In the genomic region with DNA sequence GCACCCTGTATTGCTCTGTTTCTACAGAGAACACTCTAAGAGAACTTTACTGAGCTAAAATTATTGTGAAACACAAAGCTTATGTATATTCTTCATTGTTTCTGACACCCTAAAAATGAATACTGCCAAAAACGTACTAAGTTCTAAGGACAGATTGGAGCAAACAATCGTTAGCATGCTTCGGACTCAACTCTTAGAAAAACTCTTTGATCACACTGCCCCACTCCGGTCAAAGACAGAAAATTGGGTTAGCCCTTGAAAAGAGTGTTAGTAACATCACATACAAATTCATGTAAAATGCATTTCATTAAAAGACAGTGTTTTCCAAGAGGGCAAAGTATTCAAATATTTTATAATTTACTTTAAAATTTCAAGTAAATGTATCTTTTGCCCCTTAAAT, we compare ENCODE assay signal across 11 cellular contexts.
DNase-seq lines count a peak whose midpoint lies in the region; ATAC-seq, FAIRE-seq and TF ChIP-seq lines count a peak whose summit lies in the region.
"Had no signal": no experiment of that assay in that cellular context is flagged by ENCODE, and none has a peak within 500 bp of the region (broad histone marks: within the 10 kb centered on the region; RNA-seq: fewer than 3 reads in every experiment).

No MANE protein-coding gene starts in this region.

- CTCF ChIA-PET in activated naive CD4-positive, alpha-beta T cell treated with anti-CD3 and anti-CD28 coated beads for 36 hours (lab: Charles Lee), result no interaction called here

- peak; percentile 9 for FAIRE-seq in TTC549 (lab: Jason Lieb, UNC)

- no peaks in the 10 kb centered on the region for H3K36me3 Mint-ChIP-seq in activated naive CD4-positive, alpha-beta T cell treated with anti-CD3 and anti-CD28 coated beads for 36 hours (ENCODE audit: low read depth)
- peaks cover 3% of the 10 kb centered on the region for H3K36me3 Mint-ChIP-seq in type B pancreatic cell
- H3K36me3 Mint-ChIP-seq: stimulated activated effector memory CD8-positive, alpha-beta T cell treated with anti-CD3 and anti-CD28 coated beads, Interleukin-12 subunit alpha, Interleukin-12 subunit beta, amount 100 ng/mL, for 72 hours had no signal

- no peak for TF ChIP-seq POLR2A in erythroblast (IDR thresholded peaks at IDR 0.05; ENCODE audit: low read length)

- peak; percentile 6 for DNase-seq in activated naive CD4-positive, alpha-beta T cell treated with anti-CD3 and anti-CD28 coated beads for 36 hours
- no peak for DNase-seq in activated naive CD4-positive, alpha-beta T cell (lab: John Stamatoyannopoulos, UW)
- DNase-seq in globus pallidus (ENCODE audit: low spot score), result peak; percentile 16
- no peak for DNase-seq in type B pancreatic cell (ENCODE audit: extremely low spot score, unreplicated experiment)
- no peak for DNase-seq in erythroblast (lab: John Stamatoyannopoulos, UW)
- DNase-seq: activated CD4-positive, alpha-beta T cell treated with anti-CD3 and anti-CD28 coated beads, Interleukin-2, amount 50 U/mL, for 4 hours had no signal

- peaks cover 6% of the 10 kb centered on the region for H3K9me3 Mint-ChIP-seq in activated naive CD4-positive, alpha-beta T cell treated with anti-CD3 and anti-CD28 coated beads for 36 hours
- H3K9me3 Mint-ChIP-seq in type B pancreatic cell, result peaks cover 11% of the 10 kb centered on the region

- H3K27ac Mint-ChIP-seq in activated naive CD4-positive, alpha-beta T cell treated with anti-CD3 and anti-CD28 coated beads for 36 hours, result no peak overlapping the region
- H3K27ac Mint-ChIP-seq in type B pancreatic cell, result no peak overlapping the region
- H3K27ac Mint-ChIP-seq: stimulated activated effector memory CD8-positive, alpha-beta T cell treated with anti-CD3 and anti-CD28 coated beads, Interleukin-12 subunit alpha, Interleukin-12 subunit beta, amount 100 ng/mL, for 72 hours had no signal

- peak; percentile 53 for TF ChIP-seq CTCF in type B pancreatic cell (conservative IDR thresholded peaks at IDR 0.05)

- intact Hi-C loops in activated naive CD4-positive, alpha-beta T cell treated with anti-CD3 and anti-CD28 coated beads for 36 hours (cut with micrococcal nuclease), result loop anchor here (5.0 kb wide), 1 partner anchor 527 kb away; the partner anchor contains the start of gene SFRP2

- H3K4me3 Mint-ChIP-seq in activated naive CD4-positive, alpha-beta T cell treated with anti-CD3 and anti-CD28 coated beads for 36 hours, result no peak overlapping the region
- no peak overlapping the region for H3K4me3 Mint-ChIP-seq in type B pancreatic cell
- H3K4me3 Mint-ChIP-seq: central memory CD8-positive, alpha-beta T cell; stimulated activated effector memory CD8-positive, alpha-beta T cell treated with anti-CD3 and anti-CD28 coated beads, Interleukin-12 subunit alpha, Interleukin-12 subunit beta, amount 100 ng/mL, for 72 hours had no signal

- ATAC-seq in HG03565 (IDR thresholded peaks at IDR 0.05; ENCODE audit: unreplicated experiment), result no peak
- no peak for ATAC-seq in GM18861 (IDR thresholded peaks at IDR 0.05; ENCODE audit: unreplicated experiment)
- ATAC-seq: stimulated activated effector memory CD8-positive, alpha-beta T cell treated with anti-CD3 and anti-CD28 coated beads, Interleukin-12 subunit alpha, Interleukin-12 subunit beta, amount 100 ng/mL, for 72 hours had no signal

- H3K4me1 Mint-ChIP-seq in activated naive CD4-positive, alpha-beta T cell treated with anti-CD3 and anti-CD28 coated beads for 36 hours (ENCODE audit: low read depth), result no peaks in the 10 kb centered on the region
- no peaks in the 10 kb centered on the region for H3K4me1 Mint-ChIP-seq in type B pancreatic cell (ENCODE audit: unreplicated experiment)
- H3K4me1 Mint-ChIP-seq: central memory CD8-positive, alpha-beta T cell; stimulated activated effector memory CD8-positive, alpha-beta T cell treated with anti-CD3 and anti-CD28 coated beads, Interleukin-12 subunit alpha, Interleukin-12 subunit beta, amount 100 ng/mL, for 72 hours had no signal

- peaks cover 18% of the 10 kb centered on the region for H3K27me3 Mint-ChIP-seq in activated naive CD4-positive, alpha-beta T cell treated with anti-CD3 and anti-CD28 coated beads for 36 hours (ENCODE audit: low read depth)
- H3K27me3 Mint-ChIP-seq in type B pancreatic cell, result no peaks in the 10 kb centered on the region

Comparison
In these comparisons a context has a peak if more than half of its experiments do, and no peak if none do; other contexts are left out.
1. DNase-seq: peak in activated naive CD4-positive, alpha-beta T cell treated with anti-CD3 and anti-CD28 coated beads for 36 hours (single experiment) and globus pallidus (single experiment); none in activated naive CD4-positive, alpha-beta T cell (0 of 4), type B pancreatic cell (single experiment) and erythroblast (0 of 2).